8 cellular contexts compared by ENCODE assay signal in the genomic region with DNA sequence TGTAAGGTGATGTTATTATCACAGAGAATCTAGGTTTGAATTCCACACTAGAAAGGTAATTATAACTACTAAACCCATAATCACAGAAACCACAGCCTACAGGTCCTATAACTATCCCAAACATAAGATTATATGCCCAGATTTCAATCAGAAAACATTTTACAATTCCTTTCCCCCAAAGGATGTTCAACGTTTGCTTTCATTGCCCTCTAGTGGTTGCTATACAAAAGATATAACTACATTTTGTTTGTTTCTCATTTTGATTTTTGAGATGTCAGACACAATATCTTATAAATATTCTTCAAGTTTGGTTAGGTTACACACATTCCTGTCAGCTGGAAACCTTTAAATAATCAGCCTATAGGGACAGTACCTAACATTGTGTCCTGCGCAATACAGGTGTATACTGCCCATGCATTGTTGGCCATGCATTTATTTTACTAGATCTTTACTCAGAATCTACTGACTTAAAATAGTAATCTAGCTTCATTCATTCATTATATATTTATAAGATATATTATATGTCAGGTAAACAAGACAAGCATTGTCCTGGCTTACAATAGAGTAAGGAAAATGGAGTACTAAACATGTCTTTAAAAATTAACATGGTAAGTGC.
DNase-seq lines count a peak whose midpoint lies in the region; ATAC-seq, FAIRE-seq and TF ChIP-seq lines count a peak whose summit lies in the region.

No MANE protein-coding gene starts in this region.

- intact Hi-C loops in heart right ventricle (cut with DNase I) (loop anchor here in 9 of 10 donors (1.0 to 10.0 kb wide), 11 partner anchors 292 to 1132 kb away; a partner anchor contains a TSS), left cardiac atrium (cut with DNase I) (loop anchor here (5.0 to 10.0 kb wide), 4 partner anchors 504 to 1134 kb away; no protein-coding TSS in a partner anchor)

- H3K4me1 ChIP-seq in heart right ventricle: peaks cover 0 to 7% (median 0%) of the 10 kb centered on the region in 9 donors
- peaks cover 8% of the 10 kb centered on the region for H3K4me1 ChIP-seq in endodermal cell (ENCODE audit: control insufficient read depth, insufficient read depth, low read length)
- H3K4me1 ChIP-seq in small intestine (ENCODE audit: control insufficient read depth in 2 of 2, insufficient read depth in 1 of 2, low read depth in 1 of 2, low read length in 1 of 2): no peaks in the 10 kb centered on the region

- no peak overlapping the region for H3K4me3 Mint-ChIP-seq in endodermal cell

- no peak for DNase-seq in heart right ventricle
- DNase-seq in left cardiac atrium: no peak
- DNase-seq in NCI-H774 (lab: John Stamatoyannopoulos, UW): peak; percentile 33
- no peak for DNase-seq in endodermal cell
- DNase-seq in small intestine: peak; percentile 17
- no peak for DNase-seq in stimulated activated naive CD4-positive, alpha-beta T cell (lab: John Stamatoyannopoulos, UW)
- no peak for DNase-seq in activated CD4-positive, CD25-positive, alpha-beta regulatory T cell (lab: John Stamatoyannopoulos, UW)

- H3K9me3 ChIP-seq in heart right ventricle: no peaks in the 10 kb centered on the region
- H3K9me3 ChIP-seq in endodermal cell (ENCODE audit: control insufficient read depth, low read length): no peaks in the 10 kb centered on the region
- H3K9me3 ChIP-seq in small intestine (ENCODE audit: control insufficient read depth, low read depth): no peaks in the 10 kb centered on the region

- H3K27me3 ChIP-seq in heart right ventricle (no peaks in the 10 kb centered on the region), endodermal cell (ENCODE audit: control insufficient read depth, insufficient read depth, low read length, poor library complexity, severe bottlenecking) (no peaks in the 10 kb centered on the region), small intestine (ENCODE audit: control insufficient read depth in 2 of 2, insufficient read depth in 2 of 2, low read length in 2 of 2) (no peaks in the 10 kb centered on the region)

- no peak for FAIRE-seq in small intestine (lab: Jason Lieb, UNC)

- no peaks in the 10 kb centered on the region for H3K9me3 Mint-ChIP-seq in endodermal cell

- H3K4me3 ChIP-seq in heart right ventricle (no peak overlapping the region), endodermal cell (ENCODE audit: low read length) (no peak overlapping the region), small intestine (ENCODE audit: low read depth in 1 of 2, low read length in 2 of 2) (no peak overlapping the region)

- no peak overlapping the region for H3K27ac Mint-ChIP-seq in endodermal cell

- H3K36me3 Mint-ChIP-seq in endodermal cell (ENCODE audit: low read depth): no peaks in the 10 kb centered on the region

- 45 to 46% methylated on average over 2 of the region's 2 CpGs for WGBS in heart right ventricle, 2 donors
- 88 to 89% methylated on average over 1 of the region's 2 CpGs for WGBS in endodermal cell (ENCODE audit: insufficient coverage in 1 of 2, insufficient read length in 1 of 2), 2 experiments
- WGBS in small intestine, 3 donors: 46 to 48% (median 46%) methylated on average over 2 of the region's 2 CpGs

- no peaks in the 10 kb centered on the region for H3K27me3 Mint-ChIP-seq in endodermal cell (ENCODE audit: insufficient read depth)

- no peak overlapping the region for H3K9ac ChIP-seq in endodermal cell (ENCODE audit: extremely low read depth, low read length, poor library complexity, severe bottlenecking)

- peak in 8 of 9 donors; percentile 36 to 65 (median 55) for TF ChIP-seq CTCF in heart right ventricle (IDR thresholded peaks at IDR 0.05)
- TF ChIP-seq CTCF in endodermal cell (conservative IDR thresholded peaks at IDR 0.05): peak; percentile 84

- H3K36me3 ChIP-seq in heart right ventricle (no peaks in the 10 kb centered on the region), endodermal cell (ENCODE audit: control insufficient read depth, insufficient read depth, low read length) (no peaks in the 10 kb centered on the region), small intestine (ENCODE audit: control insufficient read depth in 2 of 2, insufficient read depth in 2 of 2, low read length in 2 of 2) (no peaks in the 10 kb centered on the region)

- peaks cover 22% of the 10 kb centered on the region for H3K4me1 Mint-ChIP-seq in endodermal cell

- ATAC-seq in heart right ventricle (no peak), left cardiac atrium (no peak), GM21526 (IDR thresholded peaks at IDR 0.05; ENCODE audit: low FRiP score, unreplicated experiment) (no peak)

- H3K27ac ChIP-seq in heart right ventricle (no peak overlapping the region), endodermal cell (ENCODE audit: low read depth, low read length) (no peak overlapping the region), small intestine (ENCODE audit: low read depth in 1 of 2, low read length in 1 of 2) (no peak overlapping the region)

Comparison
In these comparisons a context has a peak if more than half of its experiments do, and no peak if none do; other contexts are left out.
1. DNase-seq: peak in NCI-H774 (single experiment) and small intestine (single experiment); none in heart right ventricle (0 of 2), left cardiac atrium (single experiment), endodermal cell (single experiment), stimulated activated naive CD4-positive, alpha-beta T cell (0 of 6) and activated CD4-positive, CD25-positive, alpha-beta regulatory T cell (0 of 4).